1 cellular context compared by ENCODE assay signal in genomic region chr22:36022697-36023096, GRCh38.
TF ChIP-seq lines count a peak whose summit lies in the region.

No MANE protein-coding gene starts in this region.

TF ChIP-seq in GM23338, 12 proteins besides CTCF, POLR2A, EP300 and RAD21 (continued from another document):
- TF ChIP-seq REST (IDR thresholded peaks at IDR 0.05; ENCODE audit: unreplicated experiment) (no peak), CREB1 (CRISPR knock-in tag; IDR thresholded peaks at IDR 0.05; ENCODE audit: low read depth) (no peak), ZNF331 (CRISPR knock-in tag; IDR thresholded peaks at IDR 0.05; ENCODE audit: low read depth) (no peak), EZH2 (IDR thresholded peaks at IDR 0.05; ENCODE audit: low read depth, unreplicated experiment) (no peak), ZNF114 (CRISPR knock-in tag; IDR thresholded peaks at IDR 0.05) (no peak), ZNF462 (CRISPR knock-in tag; IDR thresholded peaks at IDR 0.05) (no peak), NANOG (IDR thresholded peaks at IDR 0.05; ENCODE audit: borderline replicate concordance) (no peak)
